ENCODE assay signal across 25 cellular contexts in genomic region chr5:625516-625915, GRCh38. TPM values are rescaled to one million over a fixed set of nuclear protein-coding genes. Genes with fewer than 3 reads are reported as not detected.
DNase-seq lines count a peak whose midpoint lies in the region; ATAC-seq and TF ChIP-seq lines count a peak whose summit lies in the region.
"Had no signal": no experiment of that assay in that cellular context is flagged by ENCODE, and none has a peak within 500 bp of the region (broad histone marks: within the 10 kb centered on the region; RNA-seq: fewer than 3 reads in every experiment).

No MANE protein-coding gene starts in this region.

- ATAC-seq in activated naive CD4-positive, alpha-beta T cell treated with anti-CD3 and anti-CD28 coated beads, Interleukin-2, amount 50 U/mL, for 72 hours, result no peak
- no peak for ATAC-seq in natural killer cell treated with Interleukin-12 subunit alpha and Interleukin-12 subunit beta and Interleukin-15 and Interleukin-18, amount 100 ng/mL, for 72 hours
- ATAC-seq in natural killer cell, result no peak
- ATAC-seq in aorta (ENCODE audit: low FRiP score), result no peak
- no peak for ATAC-seq in GM19452 (IDR thresholded peaks at IDR 0.05; ENCODE audit: unreplicated experiment)
- ATAC-seq: HepG2, PC-3, Right ventricle myocardium inferior had no signal

- no peak overlapping the region for H2BK12ac ChIP-seq in neuronal stem cell (ENCODE audit: low read length)

- no peak for TF ChIP-seq CTCF in natural killer cell (IDR thresholded peaks at IDR 0.05)

- no peak overlapping the region for H4K91ac ChIP-seq in neuronal stem cell (ENCODE audit: low read depth, low read length, poor library complexity)

- H3K4me1 Mint-ChIP-seq in activated naive CD4-positive, alpha-beta T cell treated with anti-CD3 and anti-CD28 coated beads, Interleukin-2, amount 10 ng/mL, durations not matched to agents 7 days and 5 days, result no peaks in the 10 kb centered on the region
- H3K4me1 Mint-ChIP-seq in natural killer cell treated with Interleukin-12 subunit alpha and Interleukin-12 subunit beta and Interleukin-15 and Interleukin-18, amount 100 ng/mL, for 72 hours (ENCODE audit: low read depth in 2 of 2), result no peaks in the 10 kb centered on the region
- H3K4me1 Mint-ChIP-seq in natural killer cell, result no peaks in the 10 kb centered on the region
- H3K4me1 Mint-ChIP-seq: CD4-positive, CD25-positive, alpha-beta regulatory T cell had no signal

- H2BK5ac ChIP-seq in neuronal stem cell (ENCODE audit: low read length), result no peak overlapping the region

- H3K36me3 Mint-ChIP-seq in activated naive CD4-positive, alpha-beta T cell treated with anti-CD3 and anti-CD28 coated beads, Interleukin-2, amount 10 ng/mL, durations not matched to agents 7 days and 5 days, result peaks cover 25% of the 10 kb centered on the region
- H3K36me3 Mint-ChIP-seq in activated naive CD4-positive, alpha-beta T cell treated with anti-CD3 and anti-CD28 coated beads, Interleukin-2, amount 50 U/mL, for 72 hours, result no peaks in the 10 kb centered on the region
- peaks cover 4% of the 10 kb centered on the region for H3K36me3 Mint-ChIP-seq in natural killer cell treated with Interleukin-12 subunit alpha and Interleukin-12 subunit beta and Interleukin-15 and Interleukin-18, amount 100 ng/mL, for 72 hours
- no peaks in the 10 kb centered on the region for H3K36me3 Mint-ChIP-seq in natural killer cell

- CTCF ChIA-PET in activated naive CD4-positive, alpha-beta T cell treated with anti-CD3 and anti-CD28 coated beads, Interleukin-2, amount 10 ng/mL, durations not matched to agents 7 days and 5 days (lab: Charles Lee), result no interaction called here

- H2BK15ac ChIP-seq in neuronal stem cell (ENCODE audit: low read length), result no peak overlapping the region

- H3K4me2 ChIP-seq in neuronal stem cell (ENCODE audit: insufficient read depth, low read length, poor library complexity, severe bottlenecking), result no peak overlapping the region

- no peak overlapping the region for H3K23ac ChIP-seq in neuronal stem cell (ENCODE audit: low read depth, low read length, poor library complexity)

- no peaks in the 10 kb centered on the region for H3K9me3 Mint-ChIP-seq in activated naive CD4-positive, alpha-beta T cell treated with anti-CD3 and anti-CD28 coated beads, Interleukin-2, amount 10 ng/mL, durations not matched to agents 7 days and 5 days
- H3K9me3 Mint-ChIP-seq in activated naive CD4-positive, alpha-beta T cell treated with anti-CD3 and anti-CD28 coated beads, Interleukin-2, amount 50 U/mL, for 72 hours, result no peaks in the 10 kb centered on the region
- H3K9me3 Mint-ChIP-seq in natural killer cell treated with Interleukin-12 subunit alpha and Interleukin-12 subunit beta and Interleukin-15 and Interleukin-18, amount 100 ng/mL, for 72 hours, result no peaks in the 10 kb centered on the region
- no peaks in the 10 kb centered on the region for H3K9me3 Mint-ChIP-seq in natural killer cell
- H3K9me3 Mint-ChIP-seq: CD4-positive, CD25-positive, alpha-beta regulatory T cell had no signal

- H4K8ac ChIP-seq in neuronal stem cell (ENCODE audit: low read depth, low read length), result no peak overlapping the region

- WGBS in neuronal stem cell (ENCODE audit: extremely low coverage in 2 of 2, insufficient read length in 2 of 2, insufficient replicate concordance in 1 of 2), 2 donors, result no CpG with 5 or more reads among the region's 16 CpGs
- 96 to 98% methylated on average over 16 of the region's 16 CpGs for WGBS in aorta, 2 donors

- intact Hi-C loops in natural killer cell (cut with micrococcal nuclease), result no loop called here
- intact Hi-C loops in aorta (cut with DNase I), result no loop called here

- H3K4me1 ChIP-seq in neuronal stem cell (ENCODE audit: control insufficient read depth in 2 of 2, insufficient read depth in 1 of 2, low read depth in 1 of 2, low read length in 2 of 2), result no peaks in the 10 kb centered on the region
- no peaks in the 10 kb centered on the region for H3K4me1 ChIP-seq in aorta (ENCODE audit: control insufficient read depth in 1 of 2, insufficient read depth in 2 of 2, low read length in 2 of 2)
- H3K4me1 ChIP-seq: SJSA1 had no signal

- DNase-seq in activated naive CD4-positive, alpha-beta T cell treated with anti-CD3 and anti-CD28 coated beads, Interleukin-2, amount 10 ng/mL, durations not matched to agents 7 days and 5 days, result peak; percentile 16
- no peak for DNase-seq in activated naive CD4-positive, alpha-beta T cell treated with anti-CD3 and anti-CD28 coated beads, Interleukin-2, amount 50 U/mL, for 72 hours (ENCODE audit: low spot score in 2 of 2)
- DNase-seq in natural killer cell treated with Interleukin-12 subunit alpha and Interleukin-12 subunit beta and Interleukin-15 and Interleukin-18, amount 100 ng/mL, for 72 hours (ENCODE audit: low spot score), result peak; percentile 56
- DNase-seq in natural killer cell, result no peak
- no peak for DNase-seq in neuronal stem cell (ENCODE audit: low spot score)
- peak; percentile 4 to 51 for DNase-seq in aorta
- DNase-seq in A172 (ENCODE audit: low spot score), result no peak
- DNase-seq: ACHN; CD4-positive, CD25-positive, alpha-beta regulatory T cell; H7; Kasumi-1; MV-4-11; NCI-H1105 treated with DMSO at 0.1 percent for 48 hours; NCI-H146; NCI-H2029; NCI-H446 treated with DMSO at 0.1 percent for 48 hours; NCI-H526; NCI-H82; NK-92 treated with Interleukin-12 subunit alpha and Interleukin-12 subunit beta, amount 100 ng/mL, for 24 hours; PC-3 had no signal

- H3K9ac ChIP-seq in neuronal stem cell (ENCODE audit: low read depth, low read length, poor library complexity), result peak overlapping the region; percentile 3

- no peaks in the 10 kb centered on the region for H3K27me3 ChIP-seq in neuronal stem cell (ENCODE audit: control insufficient read depth in 3 of 3, insufficient read depth in 3 of 3, low read depth in 1 of 3, low read length in 3 of 3)
- no peaks in the 10 kb centered on the region for H3K27me3 ChIP-seq in aorta (ENCODE audit: control insufficient read depth in 1 of 2, insufficient read depth in 2 of 2, low read length in 1 of 2)
- H3K27me3 ChIP-seq: SJSA1 had no signal

- no peak overlapping the region for H3K14ac ChIP-seq in neuronal stem cell (ENCODE audit: low read length)

- H3K4ac ChIP-seq in neuronal stem cell (ENCODE audit: low read length), result no peak overlapping the region

- H3K27me3 Mint-ChIP-seq in activated naive CD4-positive, alpha-beta T cell treated with anti-CD3 and anti-CD28 coated beads, Interleukin-2, amount 10 ng/mL, durations not matched to agents 7 days and 5 days, result no peaks in the 10 kb centered on the region
- H3K27me3 Mint-ChIP-seq in natural killer cell treated with Interleukin-12 subunit alpha and Interleukin-12 subunit beta and Interleukin-15 and Interleukin-18, amount 100 ng/mL, for 72 hours, result no peaks in the 10 kb centered on the region
- H3K27me3 Mint-ChIP-seq in natural killer cell (ENCODE audit: low read depth in 2 of 2), result no peaks in the 10 kb centered on the region
- H3K27me3 Mint-ChIP-seq: CD4-positive, CD25-positive, alpha-beta regulatory T cell had no signal

- H3K9me3 ChIP-seq in neuronal stem cell (replicated peaks in 1 of 2; ENCODE audit: control insufficient read depth in 2 of 2, insufficient read depth in 1 of 2, low read depth in 1 of 2, low read length in 2 of 2) (peaks cover 0 to 6% of the 10 kb centered on the region in 2 donors), aorta (ENCODE audit: control insufficient read depth, low read length) (no peaks in the 10 kb centered on the region)
- H3K9me3 ChIP-seq: SJSA1 had no signal

- H3K4me3 ChIP-seq in neuronal stem cell (ENCODE audit: low read length in 2 of 2) (no peak overlapping the region), aorta (ENCODE audit: low read length in 2 of 2) (no peak overlapping the region)
- H3K4me3 ChIP-seq: SJSA1 had no signal

- no peak overlapping the region for H2AFZ ChIP-seq in neuronal stem cell (ENCODE audit: low read length)

- no peak overlapping the region for H2BK120ac ChIP-seq in neuronal stem cell (ENCODE audit: low read depth, low read length)

- H3K27ac ChIP-seq in neuronal stem cell (replicated peaks; ENCODE audit: low read length) (no peak overlapping the region), aorta (ENCODE audit: low read depth in 1 of 2, low read length in 2 of 2) (no peak overlapping the region)
- H3K27ac ChIP-seq: 22Rv1, SJSA1 had no signal

- peaks cover 4% of the 10 kb centered on the region for H3K79me1 ChIP-seq in neuronal stem cell (ENCODE audit: low read depth, low read length)

- no peak overlapping the region for H2AK5ac ChIP-seq in neuronal stem cell (ENCODE audit: low read depth, low read length)

- no peak overlapping the region for H3K18ac ChIP-seq in neuronal stem cell (ENCODE audit: low read length)

- H3K4me3 Mint-ChIP-seq in activated naive CD4-positive, alpha-beta T cell treated with anti-CD3 and anti-CD28 coated beads, Interleukin-2, amount 10 ng/mL, durations not matched to agents 7 days and 5 days, result no peak overlapping the region
- no peak overlapping the region for H3K4me3 Mint-ChIP-seq in natural killer cell treated with Interleukin-12 subunit alpha and Interleukin-12 subunit beta and Interleukin-15 and Interleukin-18, amount 100 ng/mL, for 72 hours
- H3K4me3 Mint-ChIP-seq in natural killer cell, result no peak overlapping the region
- H3K4me3 Mint-ChIP-seq: CD4-positive, CD25-positive, alpha-beta regulatory T cell had no signal

- H3K36me3 ChIP-seq in neuronal stem cell (replicated peaks in 1 of 2; ENCODE audit: control insufficient read depth in 2 of 2, insufficient read depth in 2 of 2, low read length in 2 of 2), result peaks cover 57 to 85% of the 10 kb centered on the region in 2 donors
- no peaks in the 10 kb centered on the region for H3K36me3 ChIP-seq in aorta (ENCODE audit: control insufficient read depth in 1 of 2, insufficient read depth in 2 of 2, low read length in 1 of 2)

- H3K27ac Mint-ChIP-seq in activated naive CD4-positive, alpha-beta T cell treated with anti-CD3 and anti-CD28 coated beads, Interleukin-2, amount 10 ng/mL, durations not matched to agents 7 days and 5 days, result no peak overlapping the region
- H3K27ac Mint-ChIP-seq in activated naive CD4-positive, alpha-beta T cell treated with anti-CD3 and anti-CD28 coated beads, Interleukin-2, amount 50 U/mL, for 72 hours, result peak overlapping the region in 1 of 2 donors; percentile 75
- no peak overlapping the region for H3K27ac Mint-ChIP-seq in natural killer cell treated with Interleukin-12 subunit alpha and Interleukin-12 subunit beta and Interleukin-15 and Interleukin-18, amount 100 ng/mL, for 72 hours
- no peak overlapping the region for H3K27ac Mint-ChIP-seq in natural killer cell

RNA-seq across cellular contexts. Expression of gene CEP72, which starts 13.4 kb away (rescaled TPM):
- 10 to 100 TPM; 24.8 to 44.2 TPM for total RNA-seq in activated naive CD4-positive, alpha-beta T cell treated with anti-CD3 and anti-CD28 coated beads, Interleukin-2, amount 50 U/mL, for 72 hours
- 10 to 100 TPM; 15.3 to 58.1 TPM for total RNA-seq in natural killer cell treated with Interleukin-12 subunit alpha and Interleukin-12 subunit beta and Interleukin-15 and Interleukin-18, amount 100 ng/mL, for 72 hours
- total RNA-seq in natural killer cell (10 to 100 TPM; 12.2 to 15.1 (median 12.3) TPM), aorta (1 to 10 TPM; 2.2 to 6.5 TPM)
- polyA plus RNA-seq in neuronal stem cell (2013, experiment 1 of 2), result 6.8 TPM
- 6.1 TPM for polyA plus RNA-seq in neuronal stem cell (2013, experiment 2 of 2)
- under 1 TPM in 1 of 2 donors, not detected in 1; 0.82 TPM for polyA plus RNA-seq in aorta
- total RNA-seq in A172 (2014; rRNA removed; shearing (Covaris generic)), result 4.6 and 14.8 TPM in 2 replicates

Comparison
In these comparisons a context has a peak if more than half of its experiments do, and no peak if none do; other contexts are left out.
1. DNase-seq: peak in activated naive CD4-positive, alpha-beta T cell treated with anti-CD3 and anti-CD28 coated beads, Interleukin-2, amount 10 ng/mL, durations not matched to agents 7 days and 5 days (single experiment), natural killer cell treated with Interleukin-12 subunit alpha and Interleukin-12 subunit beta and Interleukin-15 and Interleukin-18, amount 100 ng/mL, for 72 hours (single experiment) and aorta (2 of 2); none in activated naive CD4-positive, alpha-beta T cell treated with anti-CD3 and anti-CD28 coated beads, Interleukin-2, amount 50 U/mL, for 72 hours (0 of 2), natural killer cell (single experiment), neuronal stem cell (single experiment) and A172 (single experiment).